In genomic region chr1:39283858-39284257, GRCh38 we compare ENCODE assay signal across 26 cellular contexts.
DNase-seq lines count a peak whose midpoint lies in the region; ATAC-seq and TF ChIP-seq lines count a peak whose summit lies in the region.
"Had no signal": no experiment of that assay in that cellular context is flagged by ENCODE, and none has a peak within 500 bp of the region (broad histone marks: within the 10 kb centered on the region; RNA-seq: fewer than 3 reads in every experiment).

No MANE protein-coding gene starts in this region.

- peaks cover 58% of the 10 kb centered on the region for H3K36me3 Mint-ChIP-seq in stimulated activated naive CD8-positive, alpha-beta T cell treated with anti-CD3 and anti-CD28 coated beads, Interleukin-15, Interleukin-2, amounts not matched to agents 100 ng/mL and 50 ng/mL, for 24 hours (ENCODE audit: low read depth)

- peaks cover 0 to 70% of the 10 kb centered on the region in 2 donors for H3K36me3 ChIP-seq in left lung
- H3K36me3 ChIP-seq: uterus had no signal

- H3K27ac ChIP-seq in left lung, result no peak overlapping the region
- H3K27ac ChIP-seq: PC-9, right lobe of liver had no signal

- H3K4me3 ChIP-seq in left lung, result no peak overlapping the region
- H3K4me3 ChIP-seq: GM12878, PC-9, right lobe of liver, uterus had no signal

- no peaks in the 10 kb centered on the region for H3K9me3 Mint-ChIP-seq in stimulated activated naive CD8-positive, alpha-beta T cell treated with anti-CD3 and anti-CD28 coated beads, Interleukin-15, Interleukin-2, amounts not matched to agents 100 ng/mL and 50 ng/mL, for 24 hours
- no peaks in the 10 kb centered on the region for H3K9me3 Mint-ChIP-seq in stimulated activated naive CD8-positive, alpha-beta T cell treated with anti-CD3 and anti-CD28 coated beads, Interleukin-15, amount 100 ng/mL, for 72 hours
- H3K9me3 Mint-ChIP-seq: CD4-positive, CD25-positive, alpha-beta regulatory T cell; nephron had no signal

- no peak for DNase-seq in stimulated activated naive CD8-positive, alpha-beta T cell treated with anti-CD3 and anti-CD28 coated beads, Interleukin-15, amount 100 ng/mL, for 72 hours
- DNase-seq in NCI-H510A treated with DMSO at 0.1 percent for 48 hours (lab: John Stamatoyannopoulos, UW) (peak; percentile 98), left lung (no peak), AG08395 (ENCODE audit: low spot score) (no peak), globus pallidus (ENCODE audit: low spot score) (no peak), mucosa of gallbladder (ENCODE audit: low spot score) (no peak)
- DNase-seq: activated CD4-positive, alpha-beta T cell treated with anti-CD3 and anti-CD28 coated beads for 48 hours; activated gamma-delta T cell; amniotic stem cell; CD4-positive, CD25-positive, alpha-beta regulatory T cell; cortex of kidney; DND-41; head of caudate nucleus; left cardiac atrium; mesendoderm; NCI-H1436; PC-9; posterior cingulate gyrus; right lobe of liver; SHP77 treated with DMSO at 0.1 percent for 48 hours; uterus had no signal

- H3K9me3 ChIP-seq in left lung, result no peaks in the 10 kb centered on the region
- H3K9me3 ChIP-seq: right lobe of liver, uterus had no signal

- peaks cover 7% of the 10 kb centered on the region for H3K4me1 Mint-ChIP-seq in stimulated activated naive CD8-positive, alpha-beta T cell treated with anti-CD3 and anti-CD28 coated beads, Interleukin-15, Interleukin-2, amounts not matched to agents 100 ng/mL and 50 ng/mL, for 24 hours (ENCODE audit: low read depth)
- H3K4me1 Mint-ChIP-seq in stimulated activated naive CD8-positive, alpha-beta T cell treated with anti-CD3 and anti-CD28 coated beads, Interleukin-15, amount 100 ng/mL, for 72 hours, result no peaks in the 10 kb centered on the region
- H3K4me1 Mint-ChIP-seq: nephron had no signal

- no peaks in the 10 kb centered on the region for H3K27me3 ChIP-seq in left lung
- H3K27me3 ChIP-seq: right lobe of liver, uterus had no signal

- H3K27ac Mint-ChIP-seq in stimulated activated naive CD8-positive, alpha-beta T cell treated with anti-CD3 and anti-CD28 coated beads, Interleukin-15, Interleukin-2, amounts not matched to agents 100 ng/mL and 50 ng/mL, for 24 hours, result peak overlapping the region; percentile 24
- peak overlapping the region in 1 of 2 donors; percentile 69 for H3K27ac Mint-ChIP-seq in stimulated activated naive CD8-positive, alpha-beta T cell treated with anti-CD3 and anti-CD28 coated beads, Interleukin-15, amount 100 ng/mL, for 72 hours

- TF ChIP-seq CTCF in left lung (IDR thresholded peaks at IDR 0.05), result no peak

- intact Hi-C loops in left lung (cut with DNase I), result no loop called here

- no peak overlapping the region for H3K4me3 Mint-ChIP-seq in stimulated activated naive CD8-positive, alpha-beta T cell treated with anti-CD3 and anti-CD28 coated beads, Interleukin-15, Interleukin-2, amounts not matched to agents 100 ng/mL and 50 ng/mL, for 24 hours
- no peak overlapping the region for H3K4me3 Mint-ChIP-seq in stimulated activated naive CD8-positive, alpha-beta T cell treated with anti-CD3 and anti-CD28 coated beads, Interleukin-15, amount 100 ng/mL, for 72 hours
- H3K4me3 Mint-ChIP-seq: CD4-positive, CD25-positive, alpha-beta regulatory T cell; nephron had no signal

- H3K27me3 Mint-ChIP-seq in stimulated activated naive CD8-positive, alpha-beta T cell treated with anti-CD3 and anti-CD28 coated beads, Interleukin-15, Interleukin-2, amounts not matched to agents 100 ng/mL and 50 ng/mL, for 24 hours, result no peaks in the 10 kb centered on the region
- H3K27me3 Mint-ChIP-seq in stimulated activated naive CD8-positive, alpha-beta T cell treated with anti-CD3 and anti-CD28 coated beads, Interleukin-15, amount 100 ng/mL, for 72 hours, result no peaks in the 10 kb centered on the region
- H3K27me3 Mint-ChIP-seq: CD4-positive, CD25-positive, alpha-beta regulatory T cell had no signal

- ATAC-seq in stimulated activated naive CD8-positive, alpha-beta T cell treated with anti-CD3 and anti-CD28 coated beads, Interleukin-15, amount 100 ng/mL, for 72 hours, result no peak
- peak; percentile 12 for ATAC-seq in left lung
- no peak for ATAC-seq in GM21825 (IDR thresholded peaks at IDR 0.05; ENCODE audit: unreplicated experiment)
- ATAC-seq: GM12878, HCT116, left cardiac atrium had no signal

- peaks cover 0 to 5% of the 10 kb centered on the region in 2 donors for H3K4me1 ChIP-seq in left lung
